1 cellular context compared by ENCODE assay signal in the genomic region with DNA sequence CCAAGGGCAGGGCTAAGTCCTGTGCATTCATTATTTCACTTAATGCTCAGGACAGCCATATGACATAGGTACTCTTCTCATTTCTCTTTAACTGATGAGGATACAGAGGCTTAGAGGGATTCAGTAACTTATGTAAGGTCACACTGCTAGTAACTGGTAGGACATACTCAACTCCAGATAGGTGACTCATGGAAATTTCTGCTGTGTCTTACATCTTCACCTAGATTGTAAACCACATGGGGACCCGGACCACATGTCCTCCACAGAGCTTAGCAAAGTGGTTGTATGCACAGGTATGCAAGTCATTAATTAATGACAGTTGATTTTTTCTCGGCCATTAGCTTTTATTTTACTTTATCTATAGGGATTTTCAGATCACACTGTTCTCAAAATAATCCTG.
TF ChIP-seq lines count a peak whose summit lies in the region.

No MANE protein-coding gene starts in this region.

TF ChIP-seq in SK-N-SH treated with all-trans-retinoic acid at 6 μM for 48 hours, 23 proteins besides CTCF, POLR2A, EP300 and RAD21 (continued from another document):
- no peak for TF ChIP-seq SNAI2 (CRISPR knock-in tag; IDR thresholded peaks at IDR 0.05)
